Comparison of ENCODE assay signal across 8 cellular contexts in the genomic region with DNA sequence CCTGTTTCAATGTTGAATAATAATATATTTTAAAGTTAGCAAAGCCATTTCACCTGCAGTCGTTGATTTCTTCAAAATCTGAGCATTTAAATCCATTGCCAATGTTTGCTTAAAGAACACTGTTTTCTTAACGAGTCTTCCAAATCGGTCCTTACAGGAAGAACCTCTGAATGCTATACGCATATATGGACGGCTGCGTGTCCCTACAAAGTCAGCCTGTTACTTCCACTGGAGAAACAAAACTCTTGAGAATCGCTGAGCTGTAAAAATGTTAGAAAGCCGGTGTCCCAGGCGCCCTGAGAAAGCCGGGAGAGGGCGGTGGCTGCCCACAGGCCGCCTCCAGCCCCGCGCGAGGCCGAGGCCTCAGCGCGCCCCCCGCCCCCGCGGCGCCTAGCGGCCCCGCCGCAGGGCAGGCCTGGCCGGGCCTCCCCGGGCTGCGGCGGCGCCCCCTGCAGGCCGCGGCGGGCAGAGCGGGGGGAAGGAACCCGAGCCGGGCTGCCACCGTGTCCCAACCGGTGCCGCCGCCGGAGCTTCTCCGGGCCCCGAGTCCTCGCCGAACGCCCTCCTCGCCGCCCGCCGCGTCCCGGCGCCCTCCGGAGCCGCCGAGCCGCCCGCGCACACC. TPM values are rescaled to one million over a fixed set of nuclear protein-coding genes. Genes with fewer than 3 reads are reported as not detected.
DNase-seq lines count a peak whose midpoint lies in the region; ATAC-seq, FAIRE-seq and TF ChIP-seq lines count a peak whose summit lies in the region.

A gene with protein sequence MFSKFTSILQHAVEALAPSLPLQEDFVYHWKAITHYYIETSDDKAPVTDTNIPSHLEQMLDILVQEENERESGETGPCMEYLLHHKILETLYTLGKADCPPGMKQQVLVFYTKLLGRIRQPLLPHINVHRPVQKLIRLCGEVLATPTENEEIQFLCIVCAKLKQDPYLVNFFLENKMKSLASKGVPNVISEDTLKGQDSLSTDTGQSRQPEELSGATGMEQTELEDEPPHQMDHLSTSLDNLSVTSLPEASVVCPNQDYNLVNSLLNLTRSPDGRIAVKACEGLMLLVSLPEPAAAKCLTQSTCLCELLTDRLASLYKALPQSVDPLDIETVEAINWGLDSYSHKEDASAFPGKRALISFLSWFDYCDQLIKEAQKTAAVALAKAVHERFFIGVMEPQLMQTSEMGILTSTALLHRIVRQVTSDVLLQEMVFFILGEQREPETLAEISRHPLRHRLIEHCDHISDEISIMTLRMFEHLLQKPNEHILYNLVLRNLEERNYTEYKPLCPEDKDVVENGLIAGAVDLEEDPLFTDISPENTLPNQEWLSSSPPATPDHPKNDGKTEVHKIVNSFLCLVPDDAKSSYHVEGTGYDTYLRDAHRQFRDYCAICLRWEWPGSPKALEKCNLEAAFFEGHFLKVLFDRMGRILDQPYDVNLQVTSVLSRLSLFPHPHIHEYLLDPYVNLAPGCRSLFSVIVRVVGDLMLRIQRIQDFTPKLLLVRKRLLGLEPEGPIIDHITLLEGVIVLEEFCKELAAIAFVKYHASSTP (plus strand): TSS at position 488 of the 622 bp plus-strand sequence. CDS start 299 bp downstream, outside the sequence.

- DNase-seq in AG08395 (ENCODE audit: low spot score): peak; percentile 89
- peak; percentile 62 for DNase-seq in NCI-H2227 treated with DMSO at 0.1 percent for 48 hours (lab: John Stamatoyannopoulos, UW)
- DNase-seq in activated CD4-positive, alpha-beta T cell treated with anti-CD3 and anti-CD28 coated beads, Interleukin-2, amount 10 ng/mL, durations not matched to agents 7 days and 5 days: peak; percentile 78
- peak; percentile 64 for DNase-seq in dedifferentiated amniotic fluid mesenchymal stem cell (ENCODE audit: extremely low spot score)
- DNase-seq in HepG2 (ENCODE audit: low spot score): peak; percentile 43
- DNase-seq in stimulated activated CD4-positive, alpha-beta T cell treated with anti-CD3 and anti-CD28 coated beads, Interleukin-4, amount 100 ng/mL, for 24 hours: peak; percentile 83

- H3K27me3 Mint-ChIP-seq in activated CD4-positive, alpha-beta T cell treated with anti-CD3 and anti-CD28 coated beads, Interleukin-2, amount 10 ng/mL, durations not matched to agents 7 days and 5 days: peaks cover 17% of the 10 kb centered on the region

- peak; percentile 58 for TF ChIP-seq RAD21 in HepG2 (CRISPR knock-in tag; IDR thresholded peaks at IDR 0.05)

- peaks cover 16% of the 10 kb centered on the region for H3K36me3 Mint-ChIP-seq in activated CD4-positive, alpha-beta T cell treated with anti-CD3 and anti-CD28 coated beads, Interleukin-2, amount 10 ng/mL, durations not matched to agents 7 days and 5 days (ENCODE audit: low read depth)

- H3K9me3 ChIP-seq in HepG2 (ENCODE audit: low read length): no peaks in the 10 kb centered on the region

- intact Hi-C loops in HepG2 (cut with micrococcal nuclease; ENCODE audit: unreplicated experiment): loop anchor here (5.0 kb wide), 1 partner anchor 56 kb away; no protein-coding TSS in a partner anchor

- FAIRE-seq in HepG2 (lab: Jason Lieb, UNC): no peak

- in situ Hi-C loops in HepG2 (cut with HindIII; ENCODE audit: extremely low pct_ligation_motif_present, low pct_unique_long_range_greater_than_20kb): no loop called here

- peak within 1 kb of the TSS; percentile 94 for H3K27ac Mint-ChIP-seq in activated CD4-positive, alpha-beta T cell treated with anti-CD3 and anti-CD28 coated beads, Interleukin-2, amount 10 ng/mL, durations not matched to agents 7 days and 5 days

- TF ChIP-seq EP300 in HepG2 (IDR thresholded peaks at IDR 0.05; ENCODE audit: low read depth in 2 of 2, low read length in 2 of 2): no peak
- no peak for TF ChIP-seq EP300 in HepG2 (CRISPR knock-in tag; IDR thresholded peaks at IDR 0.05; ENCODE audit: borderline replicate concordance)

- POLR2A ChIA-PET in activated CD4-positive, alpha-beta T cell treated with anti-CD3 and anti-CD28 coated beads, Interleukin-2, amount 10 ng/mL, durations not matched to agents 7 days and 5 days (lab: Charles Lee): no interaction called here
- POLR2A ChIA-PET in HepG2 (lab: Yijun Ruan, JAX): interaction anchor here (2.2 kb wide), 1 partner anchor 116 kb away, joined by 13 read pairs; the partner anchor contains the start of gene TRUB1

- H3K27me3 ChIP-seq in HepG2 (ENCODE audit: control insufficient read depth in 1 of 2, insufficient read depth in 2 of 2, low read length in 2 of 2): no peaks in the 10 kb centered on the region; a peak in 1 of 5 replicates

- peaks cover 38% of the 10 kb centered on the region for H3K79me2 ChIP-seq in HepG2 (ENCODE audit: insufficient read depth, low read length)

- 5% methylated on average over 9 of the region's 59 CpGs for WGBS in HepG2 (ENCODE audit: low lambda C conversion rate)

- H3K4me1 ChIP-seq in HepG2 (ENCODE audit: insufficient read depth, low read length): peaks cover 26% of the 10 kb centered on the region

- peak within 1 kb of the TSS; percentile 95 for H3K4me2 ChIP-seq in HepG2 (ENCODE audit: low read depth, low read length)

- no TSS peak for BruUV-seq in HepG2 (replicated peaks; lab: Mats Ljungman, UMichigan)

- peaks cover 5% of the 10 kb centered on the region; the same call in 1 of the 2 replicates for H4K20me1 ChIP-seq in HepG2 (ENCODE audit: insufficient read depth, low read length)

- peaks cover 1% of the 10 kb centered on the region for H3K9me3 Mint-ChIP-seq in activated CD4-positive, alpha-beta T cell treated with anti-CD3 and anti-CD28 coated beads, Interleukin-2, amount 10 ng/mL, durations not matched to agents 7 days and 5 days

- ATAC-seq in GM18519 (IDR thresholded peaks at IDR 0.05; ENCODE audit: low FRiP score, unreplicated experiment) (peak; percentile 56), HG03039 (IDR thresholded peaks at IDR 0.05; ENCODE audit: unreplicated experiment) (peak; percentile 66), HepG2 (peak; percentile 94)

- H3K27ac ChIP-seq in HepG2 (ENCODE audit: extremely low read length, insufficient read depth, low read length): peak within 1 kb of the TSS; percentile 82

- TF ChIP-seq POLR2A in HepG2 (IDR thresholded peaks at IDR 0.05; ENCODE audit: insufficient read depth in 1 of 2, low read depth in 2 of 2, low read length in 2 of 2): peak; percentile 21 to 28; a peak in 1 of 4 replicates

- H2AFZ ChIP-seq in HepG2 (ENCODE audit: low read length): peak within 1 kb of the TSS; percentile 78

- H3K36me3 ChIP-seq in HepG2 (replicated peaks in 1 of 2; ENCODE audit: control insufficient read depth in 1 of 2, insufficient read depth in 2 of 2, low read length in 2 of 2): no peaks in the 10 kb centered on the region; a peak in 1 of 5 replicates

- CTCF ChIA-PET in activated CD4-positive, alpha-beta T cell treated with anti-CD3 and anti-CD28 coated beads, Interleukin-2, amount 10 ng/mL, durations not matched to agents 7 days and 5 days (lab: Charles Lee): interaction anchor here (0.7 to 3.2 kb wide), 20 partner anchors 8 to 320 kb away, joined by 3 to 36 read pairs (median 4); no protein-coding TSS in a partner anchor
- CTCF ChIA-PET in HepG2 (lab: Yijun Ruan, JAX; ENCODE audit: low intra/inter-chr PET ratio, low total read pairs): no interaction called here

- H3K4me1 Mint-ChIP-seq in activated CD4-positive, alpha-beta T cell treated with anti-CD3 and anti-CD28 coated beads, Interleukin-2, amount 10 ng/mL, durations not matched to agents 7 days and 5 days: peaks cover 40% of the 10 kb centered on the region

- H3K4me3 ChIP-seq in HepG2 (replicated peaks in 1 of 3; ENCODE audit: insufficient read depth in 1 of 3, low read depth in 2 of 3, low read length in 3 of 3): peak within 1 kb of the TSS; percentile 80 to 89 (median 84)

- TF ChIP-seq CTCF in HepG2 (CRISPR knock-in tag; IDR thresholded peaks at IDR 0.05): peak; percentile 52

- peak within 1 kb of the TSS; percentile 95 for H3K9ac ChIP-seq in HepG2 (ENCODE audit: insufficient read depth, low read depth, low read length)

- peak within 1 kb of the TSS; percentile 96 for H3K4me3 Mint-ChIP-seq in activated CD4-positive, alpha-beta T cell treated with anti-CD3 and anti-CD28 coated beads, Interleukin-2, amount 10 ng/mL, durations not matched to agents 7 days and 5 days

TF ChIP-seq in HepG2, 621 proteins besides CTCF, POLR2A, EP300 and RAD21 (continues in another document):
- TF ChIP-seq RNF2 (conservative IDR thresholded peaks at IDR 0.05; ENCODE audit: low read depth) (no peak), ZNF34 (CRISPR knock-in tag; IDR thresholded peaks at IDR 0.05; ENCODE audit: borderline replicate concordance) (no peak), REL (CRISPR knock-in tag; conservative IDR thresholded peaks at IDR 0.05) (no peak), ZNF367 (CRISPR knock-in tag; IDR thresholded peaks at IDR 0.05; ENCODE audit: borderline replicate concordance) (no peak)

RNA-seq across cellular contexts. Expression of the gene that starts here (rescaled TPM):
- 10 to 100 TPM; 23.3 to 34.2 TPM for total RNA-seq in activated CD4-positive, alpha-beta T cell treated with anti-CD3 and anti-CD28 coated beads, Interleukin-2, amount 10 ng/mL, durations not matched to agents 7 days and 5 days
- total RNA-seq in HepG2 (2016; rRNA removed; fragmentation: Illumina TruSeq; extraction: Trizol): 8.3 and 9.0 TPM in 2 replicates
- 4.8 and 5.0 TPM in 2 replicates for total RNA-seq in HepG2 (2016; cell fraction: cytosol; rRNA removed; fragmentation: Illumina TruSeq; extraction: Trizol; ENCODE audit: low read depth)
- total RNA-seq in HepG2 (2016; cell fraction: insoluble cytoplasmic fraction; rRNA removed; fragmentation: Illumina TruSeq; extraction: Trizol): 8.7 and 10.3 TPM in 2 replicates
- total RNA-seq in HepG2 (2016; cell fraction: membrane; rRNA removed; fragmentation: Illumina TruSeq; extraction: Trizol): 4.4 and 5.4 TPM in 2 replicates
- 12.4 and 13.8 TPM in 2 replicates for total RNA-seq in HepG2 (2016; cell fraction: nucleus; rRNA removed; fragmentation: Illumina TruSeq; extraction: Trizol)
- polyA plus RNA-seq in HepG2 (2011; rRNA removed): 6.2 and 6.5 TPM in 2 replicates
- polyA plus RNA-seq in HepG2 (2011; cell fraction: cytosol; rRNA removed): 1.2 and 2.5 TPM in 2 replicates
- 10.0 and 11.4 TPM in 2 replicates for polyA plus RNA-seq in HepG2 (2011; cell fraction: nucleus; rRNA removed)
- polyA plus RNA-seq in HepG2 (2012): 4.2 and 5.2 TPM in 2 replicates
- 0.26 and 0.31 TPM in 2 replicates for polyA plus RNA-seq in HepG2 (2016; cell fraction: cytosol; fragmentation: Illumina TruSeq; extraction: Trizol; ENCODE audit: low read depth)
- 5.8 and 6.1 TPM in 2 replicates for polyA plus RNA-seq in HepG2 (2016; cell fraction: insoluble cytoplasmic fraction; fragmentation: Illumina TruSeq; extraction: Trizol; ENCODE audit: low read depth)
- 0.65 and 1.7 TPM in 2 replicates for polyA plus RNA-seq in HepG2 (2016; cell fraction: membrane; fragmentation: Illumina TruSeq; extraction: Trizol; ENCODE audit: low read depth)
- 17.4 and 23.7 TPM in 2 replicates for polyA plus RNA-seq in HepG2 (2016; cell fraction: nucleus; fragmentation: Illumina TruSeq; extraction: Trizol; ENCODE audit: insufficient read depth, low read depth)
- 9.9 and 17.5 TPM in 2 replicates for polyA minus RNA-seq in HepG2 (2011; rRNA and poly(A)+ RNA removed; ENCODE audit: low replicate concordance)
- 11.0 and 15.0 TPM in 2 replicates for polyA minus RNA-seq in HepG2 (2011; cell fraction: cytosol; rRNA and poly(A)+ RNA removed)
- 30.1 and 31.0 TPM in 2 replicates for polyA minus RNA-seq in HepG2 (2011; cell fraction: nucleus; rRNA and poly(A)+ RNA removed)

Comparison
In these comparisons a context has a peak if more than half of its experiments do, and no peak if none do; other contexts are left out.
1. Peak in every context shown above with its lines: DNase-seq, ATAC-seq, H3K4me3 ChIP-seq and H3K27ac ChIP-seq.